8 cellular contexts compared by ENCODE assay signal in the genomic region with DNA sequence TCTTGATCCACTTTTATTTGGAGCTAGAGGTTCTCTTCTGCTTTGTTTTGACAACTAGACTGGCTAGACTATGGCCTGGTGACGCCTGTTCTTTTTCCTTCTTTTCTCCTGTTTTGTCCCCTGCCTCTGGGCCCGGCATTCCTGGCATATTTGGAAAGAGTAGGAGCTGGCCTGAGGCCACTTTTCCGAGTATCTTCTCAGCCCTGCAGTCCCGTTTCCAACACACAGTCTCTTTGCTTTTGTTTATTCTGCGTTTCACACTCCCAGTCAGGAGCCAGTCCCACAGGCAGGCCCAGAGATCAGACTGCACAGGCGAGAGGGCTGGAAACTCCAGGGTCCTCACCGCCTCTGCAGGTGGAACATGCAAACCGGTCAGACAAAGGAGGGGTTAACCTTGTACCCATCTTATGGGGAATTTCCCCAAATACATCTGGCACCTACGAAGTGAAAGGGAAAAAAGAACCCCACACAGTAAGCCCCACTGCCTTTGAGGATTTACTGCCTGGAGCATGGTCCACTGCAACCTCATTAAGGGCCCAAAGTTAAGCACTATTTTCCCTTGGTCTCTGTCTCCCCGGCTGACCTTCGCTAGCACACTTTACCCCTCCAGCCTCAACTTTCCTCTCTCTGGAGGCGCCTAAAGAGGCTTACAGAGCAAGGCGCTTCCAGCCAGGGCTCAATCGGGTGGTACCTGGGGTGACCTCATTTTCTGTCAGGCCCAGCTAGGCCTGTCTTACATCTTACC.
DNase-seq lines count a peak whose midpoint lies in the region; ATAC-seq and TF ChIP-seq lines count a peak whose summit lies in the region.

No MANE protein-coding gene starts in this region.

- peak overlapping the region; percentile 90 for H3K27ac ChIP-seq in endodermal cell (ENCODE audit: low read depth, low read length)
- peak overlapping the region; percentile 75 to 79 for H3K27ac ChIP-seq in mucosa of rectum (ENCODE audit: low read depth in 2 of 2, low read length in 2 of 2)

- H3K4me1 Mint-ChIP-seq in endodermal cell: peaks cover 30% of the 10 kb centered on the region

- no peaks in the 10 kb centered on the region for H3K36me3 ChIP-seq in endodermal cell (ENCODE audit: control insufficient read depth, insufficient read depth, low read length)
- H3K36me3 ChIP-seq in mucosa of rectum (ENCODE audit: control insufficient read depth in 2 of 2, insufficient read depth in 2 of 2, low read length in 2 of 2): no peaks in the 10 kb centered on the region

- H3K4me3 Mint-ChIP-seq in endodermal cell: no peak overlapping the region

- H3K4me1 ChIP-seq in endodermal cell (ENCODE audit: control insufficient read depth, insufficient read depth, low read length): peaks cover 8% of the 10 kb centered on the region
- peaks cover 16 to 20% of the 10 kb centered on the region in 2 donors for H3K4me1 ChIP-seq in mucosa of rectum (ENCODE audit: control insufficient read depth in 2 of 2, insufficient read depth in 2 of 2, low read length in 2 of 2)

- H3K9me3 Mint-ChIP-seq in endodermal cell: no peaks in the 10 kb centered on the region

- H3K9me3 ChIP-seq in endodermal cell (ENCODE audit: control insufficient read depth, low read length) (no peaks in the 10 kb centered on the region), mucosa of rectum (ENCODE audit: control insufficient read depth in 2 of 2, low read length in 2 of 2) (no peaks in the 10 kb centered on the region)

- H3K4me3 ChIP-seq in endodermal cell (ENCODE audit: low read length) (no peak overlapping the region), mucosa of rectum (ENCODE audit: low read length in 2 of 2) (no peak overlapping the region)

- peak; percentile 47 for ATAC-seq in GM21825 (IDR thresholded peaks at IDR 0.05; ENCODE audit: unreplicated experiment)

- H3K36me3 Mint-ChIP-seq in endodermal cell (ENCODE audit: low read depth): no peaks in the 10 kb centered on the region

- H3K27ac Mint-ChIP-seq in endodermal cell: peak overlapping the region; percentile 94

- TF ChIP-seq CTCF in endodermal cell (conservative IDR thresholded peaks at IDR 0.05): no peak

- H3K27me3 ChIP-seq in endodermal cell (ENCODE audit: control insufficient read depth, insufficient read depth, low read length, poor library complexity, severe bottlenecking) (no peaks in the 10 kb centered on the region), mucosa of rectum (ENCODE audit: control insufficient read depth in 2 of 2, insufficient read depth in 2 of 2, low read length in 2 of 2) (no peaks in the 10 kb centered on the region)

- DNase-seq in GM03348 (ENCODE audit: low spot score): peak; percentile 55
- peak; percentile 91 for DNase-seq in RPMI7951 (ENCODE audit: low read depth)
- DNase-seq in endodermal cell: peak; percentile 89
- no peak for DNase-seq in NCI-H1436 treated with DMSO at 0.1 percent for 48 hours (lab: John Stamatoyannopoulos, UW)
- DNase-seq in DMS79 treated with DMSO at 0.1 percent for 48 hours (lab: John Stamatoyannopoulos, UW): no peak
- no peak for DNase-seq in NCI-H2196 treated with DMSO at 0.1 percent for 48 hours (lab: John Stamatoyannopoulos, UW; ENCODE audit: unreplicated experiment)

- H3K9ac ChIP-seq in endodermal cell (ENCODE audit: extremely low read depth, low read length, poor library complexity, severe bottlenecking): peak overlapping the region; percentile 27
- peak overlapping the region; percentile 23 to 36 for H3K9ac ChIP-seq in mucosa of rectum (ENCODE audit: low read depth in 1 of 2, low read length in 2 of 2)

- WGBS in endodermal cell (ENCODE audit: insufficient coverage in 1 of 2, insufficient read length in 1 of 2), 2 experiments: 43 to 54% methylated on average over 3 to 14 of the region's 14 CpGs

- no peaks in the 10 kb centered on the region for H3K27me3 Mint-ChIP-seq in endodermal cell (ENCODE audit: insufficient read depth)

Comparison
In these comparisons a context has a peak if more than half of its experiments do, and no peak if none do; other contexts are left out.
1. DNase-seq: peak in GM03348 (single experiment), RPMI7951 (single experiment) and endodermal cell (single experiment); none in NCI-H1436 treated with DMSO at 0.1 percent for 48 hours (single experiment), DMS79 treated with DMSO at 0.1 percent for 48 hours (single experiment) and NCI-H2196 treated with DMSO at 0.1 percent for 48 hours (single experiment).